Comparison of ENCODE assay signal across 8 cellular contexts in genomic region chrX:51860679-51861078, GRCh38. TPM values are rescaled to one million over a fixed set of nuclear protein-coding genes. Genes with fewer than 3 reads are reported as not detected.
A peak's percentile ranks its signal among the peaks of the same experiment; 100 is the strongest.
DNase-seq lines count a peak whose midpoint lies in the region; ATAC-seq, FAIRE-seq and TF ChIP-seq lines count a peak whose summit lies in the region.

No MANE protein-coding gene starts in this region.

- FAIRE-seq in RCC 7860 (lab: Jason Lieb, UNC), result no peak

- no peaks in the 10 kb centered on the region for H3K9me2 ChIP-seq in GM23338 (ENCODE audit: insufficient read depth)

- peaks cover 3% of the 10 kb centered on the region; the same call in 1 of the 2 replicates for H3K4me1 ChIP-seq in GM23338 (ENCODE audit: insufficient read depth)
- no peaks in the 10 kb centered on the region for H3K4me1 ChIP-seq in foreskin keratinocyte
- no peaks in the 10 kb centered on the region for H3K4me1 ChIP-seq in testis

- H3K4me1 Mint-ChIP-seq in GM23338, result peaks cover 16% of the 10 kb centered on the region; the same call in 2 of the 3 replicates

- 26 to 28% methylated on average over 2 of the region's 2 CpGs for WGBS in testis, 2 donors

- peaks cover 84% of the 10 kb centered on the region for H3K79me2 ChIP-seq in GM23338 (replicated peaks; ENCODE audit: insufficient read depth)

- DNase-seq in AG08395 (ENCODE audit: low spot score) (peak; percentile 47), GM23338 (ENCODE audit: low spot score) (peak; percentile 65), RCC 7860 (ENCODE audit: low spot score) (peak; percentile 16), foreskin keratinocyte (peak in 1 of 2 donors; percentile 7), testis (peak; percentile 28)
- no peak for DNase-seq in activated effector memory CD4-positive, alpha-beta T cell treated with anti-CD3 and anti-CD28 coated beads, Interleukin-2, amount 50 U/mL, for 16 hours
- DNase-seq in effector CD8-positive, alpha-beta T cell (lab: John Stamatoyannopoulos, UW), result no peak

- no peak for TF ChIP-seq POLR2A in testis (IDR thresholded peaks at IDR 0.05)

- no peak overlapping the region for H3K4me3 Mint-ChIP-seq in GM23338

- peak; percentile 53 to 76 for TF ChIP-seq CTCF in GM23338 (conservative IDR thresholded peaks at IDR 0.05; ENCODE audit: low read depth in 2 of 2)
- TF ChIP-seq CTCF in foreskin keratinocyte (conservative IDR thresholded peaks at IDR 0.05), result peak; percentile 46
- TF ChIP-seq CTCF in testis (IDR thresholded peaks at IDR 0.05), result peak in 1 of 3 experiments; percentile 16

- H3K27me3 ChIP-seq in GM23338 (ENCODE audit: insufficient read depth), result no peaks in the 10 kb centered on the region
- H3K27me3 ChIP-seq in foreskin keratinocyte, result no peaks in the 10 kb centered on the region
- H3K27me3 ChIP-seq in testis, result no peaks in the 10 kb centered on the region

- H3K27ac ChIP-seq in GM23338 (ENCODE audit: low read depth) (0 out of 2 replicates have a peak overlapping the region, but pooled peaks have one; percentile 69), foreskin keratinocyte (no peak overlapping the region), testis (no peak overlapping the region)

- H3K9me3 Mint-ChIP-seq in GM23338, result peaks cover 21% of the 10 kb centered on the region

- H4K20me1 ChIP-seq in GM23338 (replicated peaks; ENCODE audit: insufficient read depth), result peaks cover 3% of the 10 kb centered on the region

- H3K9me3 ChIP-seq in testis, result no peaks in the 10 kb centered on the region

- intact Hi-C loops in testis (cut with DNase I; ENCODE audit: low total_unique reads), result no loop called here

- H3K4me2 ChIP-seq in GM23338, result no peak overlapping the region

- H3K36me3 ChIP-seq in GM23338 (ENCODE audit: insufficient read depth) (no peaks in the 10 kb centered on the region), testis (ENCODE audit: low read depth, missing control alignments) (no peaks in the 10 kb centered on the region)

- ATAC-seq in GM23338, result peak; percentile 89
- ATAC-seq in foreskin keratinocyte, result no peak
- no peak for ATAC-seq in HG02973 (IDR thresholded peaks at IDR 0.05; ENCODE audit: unreplicated experiment)

- H3K27ac Mint-ChIP-seq in GM23338, result no peak overlapping the region

- H3K4me3 ChIP-seq in GM23338 (no peak overlapping the region), testis (no peak overlapping the region)

- no peaks in the 10 kb centered on the region for H3F3A ChIP-seq in GM23338 (replicated peaks; ENCODE audit: low read depth)

- peaks cover 40% of the 10 kb centered on the region for H3K36me3 Mint-ChIP-seq in GM23338 (ENCODE audit: low read depth)

- no peaks in the 10 kb centered on the region for H3K27me3 Mint-ChIP-seq in GM23338 (ENCODE audit: insufficient read depth, low read depth, poor library complexity)

- H2AFZ ChIP-seq in GM23338, result no peak overlapping the region

TF ChIP-seq in GM23338, 12 proteins besides CTCF, POLR2A, EP300 and RAD21 (continues in another document):
- TF ChIP-seq POLR2AphosphoS5 (IDR thresholded peaks at IDR 0.05; ENCODE audit: low read depth) (no peak), EZH2phosphoT487 (IDR thresholded peaks at IDR 0.05; ENCODE audit: unreplicated experiment) (no peak), ZNF114 (CRISPR knock-in tag; IDR thresholded peaks at IDR 0.05) (no peak), JUNB (IDR thresholded peaks at IDR 0.05; ENCODE audit: unreplicated experiment) (no peak), EZH2 (IDR thresholded peaks at IDR 0.05; ENCODE audit: low read depth, unreplicated experiment) (no peak), NANOG (IDR thresholded peaks at IDR 0.05; ENCODE audit: borderline replicate concordance) (no peak), REST (IDR thresholded peaks at IDR 0.05; ENCODE audit: unreplicated experiment) (no peak), STAT1 (IDR thresholded peaks at IDR 0.05; ENCODE audit: unreplicated experiment) (no peak)
- TF ChIP-seq, protein P1, sequence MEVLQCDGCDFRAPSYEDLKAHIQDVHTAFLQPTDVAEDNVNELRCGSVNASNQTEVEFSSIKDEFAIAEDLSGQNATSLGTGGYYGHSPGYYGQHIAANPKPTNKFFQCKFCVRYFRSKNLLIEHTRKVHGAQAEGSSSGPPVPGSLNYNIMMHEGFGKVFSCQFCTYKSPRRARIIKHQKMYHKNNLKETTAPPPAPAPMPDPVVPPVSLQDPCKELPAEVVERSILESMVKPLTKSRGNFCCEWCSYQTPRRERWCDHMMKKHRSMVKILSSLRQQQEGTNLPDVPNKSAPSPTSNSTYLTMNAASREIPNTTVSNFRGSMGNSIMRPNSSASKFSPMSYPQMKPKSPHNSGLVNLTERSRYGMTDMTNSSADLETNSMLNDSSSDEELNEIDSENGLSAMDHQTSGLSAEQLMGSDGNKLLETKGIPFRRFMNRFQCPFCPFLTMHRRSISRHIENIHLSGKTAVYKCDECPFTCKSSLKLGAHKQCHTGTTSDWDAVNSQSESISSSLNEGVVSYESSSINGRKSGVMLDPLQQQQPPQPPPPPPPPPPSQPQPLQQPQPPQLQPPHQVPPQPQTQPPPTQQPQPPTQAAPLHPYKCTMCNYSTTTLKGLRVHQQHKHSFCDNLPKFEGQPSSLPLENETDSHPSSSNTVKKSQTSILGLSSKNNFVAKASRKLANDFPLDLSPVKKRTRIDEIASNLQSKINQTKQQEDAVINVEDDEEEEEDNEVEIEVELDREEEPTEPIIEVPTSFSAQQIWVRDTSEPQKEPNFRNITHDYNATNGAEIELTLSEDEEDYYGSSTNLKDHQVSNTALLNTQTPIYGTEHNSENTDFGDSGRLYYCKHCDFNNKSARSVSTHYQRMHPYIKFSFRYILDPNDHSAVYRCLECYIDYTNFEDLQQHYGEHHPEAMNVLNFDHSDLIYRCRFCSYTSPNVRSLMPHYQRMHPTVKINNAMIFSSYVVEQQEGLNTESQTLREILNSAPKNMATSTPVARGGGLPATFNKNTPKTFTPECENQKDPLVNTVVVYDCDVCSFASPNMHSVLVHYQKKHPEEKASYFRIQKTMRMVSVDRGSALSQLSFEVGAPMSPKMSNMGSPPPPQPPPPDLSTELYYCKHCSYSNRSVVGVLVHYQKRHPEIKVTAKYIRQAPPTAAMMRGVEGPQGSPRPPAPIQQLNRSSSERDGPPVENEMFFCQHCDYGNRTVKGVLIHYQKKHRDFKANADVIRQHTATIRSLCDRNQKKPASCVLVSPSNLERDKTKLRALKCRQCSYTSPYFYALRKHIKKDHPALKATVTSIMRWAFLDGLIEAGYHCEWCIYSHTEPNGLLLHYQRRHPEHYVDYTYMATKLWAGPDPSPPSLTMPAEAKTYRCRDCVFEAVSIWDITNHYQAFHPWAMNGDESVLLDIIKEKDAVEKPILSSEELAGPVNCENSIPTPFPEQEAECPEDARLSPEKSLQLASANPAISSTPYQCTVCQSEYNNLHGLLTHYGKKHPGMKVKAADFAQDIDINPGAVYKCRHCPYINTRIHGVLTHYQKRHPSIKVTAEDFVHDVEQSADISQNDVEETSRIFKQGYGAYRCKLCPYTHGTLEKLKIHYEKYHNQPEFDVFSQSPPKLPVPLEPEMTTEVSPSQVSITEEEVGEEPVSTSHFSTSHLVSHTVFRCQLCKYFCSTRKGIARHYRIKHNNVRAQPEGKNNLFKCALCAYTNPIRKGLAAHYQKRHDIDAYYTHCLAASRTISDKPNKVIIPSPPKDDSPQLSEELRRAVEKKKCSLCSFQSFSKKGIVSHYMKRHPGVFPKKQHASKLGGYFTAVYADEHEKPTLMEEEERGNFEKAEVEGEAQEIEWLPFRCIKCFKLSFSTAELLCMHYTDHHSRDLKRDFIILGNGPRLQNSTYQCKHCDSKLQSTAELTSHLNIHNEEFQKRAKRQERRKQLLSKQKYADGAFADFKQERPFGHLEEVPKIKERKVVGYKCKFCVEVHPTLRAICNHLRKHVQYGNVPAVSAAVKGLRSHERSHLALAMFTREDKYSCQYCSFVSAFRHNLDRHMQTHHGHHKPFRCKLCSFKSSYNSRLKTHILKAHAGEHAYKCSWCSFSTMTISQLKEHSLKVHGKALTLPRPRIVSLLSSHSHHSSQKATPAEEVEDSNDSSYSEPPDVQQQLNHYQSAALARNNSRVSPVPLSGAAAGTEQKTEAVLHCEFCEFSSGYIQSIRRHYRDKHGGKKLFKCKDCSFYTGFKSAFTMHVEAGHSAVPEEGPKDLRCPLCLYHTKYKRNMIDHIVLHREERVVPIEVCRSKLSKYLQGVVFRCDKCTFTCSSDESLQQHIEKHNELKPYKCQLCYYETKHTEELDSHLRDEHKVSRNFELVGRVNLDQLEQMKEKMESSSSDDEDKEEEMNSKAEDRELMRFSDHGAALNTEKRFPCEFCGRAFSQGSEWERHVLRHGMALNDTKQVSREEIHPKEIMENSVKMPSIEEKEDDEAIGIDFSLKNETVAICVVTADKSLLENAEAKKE (CRISPR knock-in tag; IDR thresholded peaks at IDR 0.05), result no peak

RNA-seq across cellular contexts. Expression of gene MAGED1, which starts 32.7 kb away (rescaled TPM):
- 88.5 and 89.8 TPM in 2 replicates for total RNA-seq in GM23338 (2014; rRNA removed; shearing (Covaris generic))
- polyA plus RNA-seq in GM23338 (2016; fragmentation: Nextera tagmentation; extraction: Ambion mirVana) (58.5 and 60.8 TPM in 2 replicates), foreskin keratinocyte (77.5 and 91.0 TPM in 2 replicates), testis (ENCODE audit: insufficient read depth, low read depth, low replicate concordance) (177 TPM)
- total RNA-seq in foreskin keratinocyte (93.7 and 111 TPM in 2 replicates), testis (100 to 1,000 TPM; 231 to 338 TPM)

Comparison
In these comparisons a context has a peak if more than half of its experiments do, and no peak if none do; other contexts are left out.
1. DNase-seq: peak in AG08395 (single experiment), GM23338 (single experiment), RCC 7860 (single experiment) and testis (single experiment); none in activated effector memory CD4-positive, alpha-beta T cell treated with anti-CD3 and anti-CD28 coated beads, Interleukin-2, amount 50 U/mL, for 16 hours (single experiment) and effector CD8-positive, alpha-beta T cell (single experiment).